In genomic region chr22:26483043-26483438, GRCh38 we compare ENCODE assay signal across 7 cellular contexts. TPM values are rescaled to one million over a fixed set of nuclear protein-coding genes. Genes with fewer than 3 reads are reported as not detected.
A peak's percentile ranks its signal among the peaks of the same experiment; 100 is the strongest.
DNase-seq lines count a peak whose midpoint lies in the region; ATAC-seq lines count a peak whose summit lies in the region.

No MANE protein-coding gene starts in this region.

- peak overlapping the region; percentile 83 for H3K4me3 ChIP-seq in iPS-18c (ENCODE audit: insufficient read depth, low read depth, low read length)

- H3K36me3 Mint-ChIP-seq in activated T-helper 1 cell treated with anti-CD3 and anti-CD28 coated beads, Interleukin-12 subunit alpha, Interleukin-12 subunit beta, Interleukin-2, Interleukin-4 antibody, amounts not matched to agents 30 ng/mL and 10 ng/mL and 1 ng/mL, durations not matched to agents 14 hours and 24 hours and 36 hours (ENCODE audit: low read depth): peaks cover 13% of the 10 kb centered on the region

- H3K9me3 Mint-ChIP-seq in activated T-helper 1 cell treated with anti-CD3 and anti-CD28 coated beads, Interleukin-12 subunit alpha, Interleukin-12 subunit beta, Interleukin-2, Interleukin-4 antibody, amounts not matched to agents 30 ng/mL and 10 ng/mL and 1 ng/mL, durations not matched to agents 14 hours and 24 hours and 36 hours: no peaks in the 10 kb centered on the region

- H3K27me3 Mint-ChIP-seq in activated T-helper 1 cell treated with anti-CD3 and anti-CD28 coated beads, Interleukin-12 subunit alpha, Interleukin-12 subunit beta, Interleukin-2, Interleukin-4 antibody, amounts not matched to agents 30 ng/mL and 10 ng/mL and 1 ng/mL, durations not matched to agents 14 hours and 24 hours and 36 hours (ENCODE audit: insufficient read depth): no peaks in the 10 kb centered on the region

- peaks cover 72% of the 10 kb centered on the region for H3K4me1 Mint-ChIP-seq in activated T-helper 1 cell treated with anti-CD3 and anti-CD28 coated beads, Interleukin-12 subunit alpha, Interleukin-12 subunit beta, Interleukin-2, Interleukin-4 antibody, amounts not matched to agents 30 ng/mL and 10 ng/mL and 1 ng/mL, durations not matched to agents 14 hours and 24 hours and 36 hours (ENCODE audit: low read depth)

- peak overlapping the region; percentile 94 for H3K27ac Mint-ChIP-seq in activated T-helper 1 cell treated with anti-CD3 and anti-CD28 coated beads, Interleukin-12 subunit alpha, Interleukin-12 subunit beta, Interleukin-2, Interleukin-4 antibody, amounts not matched to agents 30 ng/mL and 10 ng/mL and 1 ng/mL, durations not matched to agents 14 hours and 24 hours and 36 hours

- peak overlapping the region; percentile 95 for H3K4me3 Mint-ChIP-seq in activated T-helper 1 cell treated with anti-CD3 and anti-CD28 coated beads, Interleukin-12 subunit alpha, Interleukin-12 subunit beta, Interleukin-2, Interleukin-4 antibody, amounts not matched to agents 30 ng/mL and 10 ng/mL and 1 ng/mL, durations not matched to agents 14 hours and 24 hours and 36 hours

- peak overlapping the region; percentile 91 for H3K27ac ChIP-seq in substantia nigra (ENCODE audit: low read depth, low read length, poor library complexity, severe bottlenecking)

- H3K9me3 ChIP-seq in iPS-18c (ENCODE audit: control insufficient read depth, insufficient read depth, low read length): no peaks in the 10 kb centered on the region

- intact Hi-C loops in activated T-helper 1 cell treated with anti-CD3 and anti-CD28 coated beads, Interleukin-12 subunit alpha, Interleukin-12 subunit beta, Interleukin-2, Interleukin-4 antibody, amounts not matched to agents 30 ng/mL and 10 ng/mL and 1 ng/mL, durations not matched to agents 14 hours and 24 hours and 36 hours (cut with micrococcal nuclease): loop anchor here (1.0 kb wide), 5 partner anchors 29 to 189 kb away; partner anchors contain the start of genes TFIP11 and TPST2

- peak; percentile 1 for ATAC-seq in HG02759 (IDR thresholded peaks at IDR 0.05; ENCODE audit: unreplicated experiment)

- DNase-seq in activated T-helper 1 cell treated with anti-CD3 and anti-CD28 coated beads, Interleukin-12 subunit alpha, Interleukin-12 subunit beta, Interleukin-2, Interleukin-4 antibody, amounts not matched to agents 30 ng/mL and 10 ng/mL and 1 ng/mL, durations not matched to agents 14 hours and 24 hours and 36 hours (ENCODE audit: low spot score): no peak
- DNase-seq in substantia nigra (lab: John Stamatoyannopoulos, UW): peak in 1 of 49 donors; percentile 42
- DNase-seq in DMS114 treated with DMSO at 0.1 percent for 48 hours (lab: John Stamatoyannopoulos, UW; ENCODE audit: unreplicated experiment): no peak
- no peak for DNase-seq in GM19240 (ENCODE audit: insufficient read length, low spot score)
- DNase-seq in GOT3 (lab: John Stamatoyannopoulos, UW): no peak

RNA-seq across cellular contexts. Expression of gene HPS4, which starts 0.5 kb away (rescaled TPM):
- total RNA-seq in activated T-helper 1 cell treated with anti-CD3 and anti-CD28 coated beads, Interleukin-12 subunit alpha, Interleukin-12 subunit beta, Interleukin-2, Interleukin-4 antibody, amounts not matched to agents 30 ng/mL and 10 ng/mL and 1 ng/mL, durations not matched to agents 14 hours and 24 hours and 36 hours: 43.8 and 44.5 TPM in 2 replicates

RNA-seq across cellular contexts. Expression of gene SRRD, which starts 0.6 kb away (rescaled TPM):
- 29.2 and 34.8 TPM in 2 replicates for total RNA-seq in activated T-helper 1 cell treated with anti-CD3 and anti-CD28 coated beads, Interleukin-12 subunit alpha, Interleukin-12 subunit beta, Interleukin-2, Interleukin-4 antibody, amounts not matched to agents 30 ng/mL and 10 ng/mL and 1 ng/mL, durations not matched to agents 14 hours and 24 hours and 36 hours

RNA-seq across cellular contexts. Expression of gene TFIP11, which starts 29.2 kb away (rescaled TPM):
- 57.2 and 58.1 TPM in 2 replicates for total RNA-seq in activated T-helper 1 cell treated with anti-CD3 and anti-CD28 coated beads, Interleukin-12 subunit alpha, Interleukin-12 subunit beta, Interleukin-2, Interleukin-4 antibody, amounts not matched to agents 30 ng/mL and 10 ng/mL and 1 ng/mL, durations not matched to agents 14 hours and 24 hours and 36 hours

RNA-seq across cellular contexts. Expression of gene ASPHD2, which starts 54.0 kb away (rescaled TPM):
- total RNA-seq in activated T-helper 1 cell treated with anti-CD3 and anti-CD28 coated beads, Interleukin-12 subunit alpha, Interleukin-12 subunit beta, Interleukin-2, Interleukin-4 antibody, amounts not matched to agents 30 ng/mL and 10 ng/mL and 1 ng/mL, durations not matched to agents 14 hours and 24 hours and 36 hours: 23.4 and 23.5 TPM in 2 replicates
